Comparison of ENCODE assay signal across 8 cellular contexts in the genomic region with DNA sequence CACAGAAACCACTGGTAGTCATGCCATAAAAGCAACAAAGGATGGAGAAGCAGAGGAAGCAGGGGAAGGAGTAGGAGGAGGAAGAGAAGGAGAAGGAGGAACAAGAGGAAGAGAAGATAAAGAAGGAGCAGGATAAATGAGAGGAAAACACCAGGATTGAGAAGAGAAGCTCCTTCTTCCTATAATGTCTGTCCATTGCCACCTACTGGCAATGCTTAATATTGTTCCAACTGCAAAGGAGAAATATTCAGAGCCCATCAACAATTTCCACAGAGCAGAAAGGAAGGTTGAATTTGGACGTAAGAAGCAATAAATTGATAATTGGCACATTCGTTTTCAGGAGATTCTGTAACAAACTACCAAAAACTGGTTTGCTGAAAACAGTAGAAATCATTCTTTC.
A peak's percentile ranks its signal among the peaks of the same experiment; 100 is the strongest.
DNase-seq lines count a peak whose midpoint lies in the region; ATAC-seq and TF ChIP-seq lines count a peak whose summit lies in the region.

No MANE protein-coding gene starts in this region.

- H3K4me3 ChIP-seq in GM12875 (ENCODE audit: low read depth, low read length) (no peak overlapping the region), epithelial cell of esophagus (ENCODE audit: low read length) (no peak overlapping the region), smooth muscle cell (no peak overlapping the region)

- no peaks in the 10 kb centered on the region for H3K4me1 ChIP-seq in smooth muscle cell (ENCODE audit: low read depth)

- H3F3A ChIP-seq in smooth muscle cell (ENCODE audit: low read depth), result no peaks in the 10 kb centered on the region

- no peaks in the 10 kb centered on the region for H3K79me2 ChIP-seq in smooth muscle cell (ENCODE audit: low read depth)

- DNase-seq in A172 (ENCODE audit: low spot score), result peak; percentile 49
- DNase-seq in NCI-H460 (ENCODE audit: extremely low read depth, low read depth), result peak; percentile 46
- peak; percentile 55 for DNase-seq in epithelial cell of esophagus (ENCODE audit: low read depth)
- no peak for DNase-seq in smooth muscle cell (lab: John Stamatoyannopoulos, UW; ENCODE audit: unreplicated experiment)
- no peak for DNase-seq in activated T-cell treated with anti-CD3 and anti-CD28 coated beads, Interleukin-2, amount 50 U/mL, for 72 hours
- no peak for DNase-seq in activated CD4-positive, CD25-positive, alpha-beta regulatory T cell treated with anti-CD3 and anti-CD28 coated beads, Interleukin-2, amount 50 U/mL, for 72 hours

- no peaks in the 10 kb centered on the region for H3K27me3 ChIP-seq in smooth muscle cell (ENCODE audit: low read depth)

- H3K36me3 Mint-ChIP-seq in activated T-helper 17 cell treated with anti-CD3 and anti-CD28 coated beads, Interleukin-2, amount 50 U/mL, for 72 hours (ENCODE audit: low read depth), result no peaks in the 10 kb centered on the region
- H3K36me3 Mint-ChIP-seq in activated T-cell treated with anti-CD3 and anti-CD28 coated beads, Interleukin-2, amount 50 U/mL, for 72 hours (ENCODE audit: insufficient read depth in 2 of 2), result no peaks in the 10 kb centered on the region

- H2AFZ ChIP-seq in smooth muscle cell (ENCODE audit: low read depth), result peak overlapping the region; percentile 14

- no peaks in the 10 kb centered on the region for H3K4me1 Mint-ChIP-seq in activated T-helper 17 cell treated with anti-CD3 and anti-CD28 coated beads, Interleukin-2, amount 50 U/mL, for 72 hours
- no peaks in the 10 kb centered on the region for H3K4me1 Mint-ChIP-seq in activated T-cell treated with anti-CD3 and anti-CD28 coated beads, Interleukin-2, amount 50 U/mL, for 72 hours (ENCODE audit: low read depth)

- no peak for ATAC-seq in activated T-helper 17 cell treated with anti-CD3 and anti-CD28 coated beads, Interleukin-2, amount 50 U/mL, for 72 hours (replicated peaks)
- no peak for ATAC-seq in activated T-cell treated with anti-CD3 and anti-CD28 coated beads, Interleukin-2, amount 50 U/mL, for 72 hours (replicated peaks in 1 of 2)

- no peaks in the 10 kb centered on the region for H3K36me3 ChIP-seq in smooth muscle cell (ENCODE audit: low read depth)

- H3K27me3 Mint-ChIP-seq in activated T-helper 17 cell treated with anti-CD3 and anti-CD28 coated beads, Interleukin-2, amount 50 U/mL, for 72 hours, result no peaks in the 10 kb centered on the region
- no peaks in the 10 kb centered on the region for H3K27me3 Mint-ChIP-seq in activated T-cell treated with anti-CD3 and anti-CD28 coated beads, Interleukin-2, amount 50 U/mL, for 72 hours (ENCODE audit: low read depth)

- no peak overlapping the region for H3K27ac Mint-ChIP-seq in activated T-helper 17 cell treated with anti-CD3 and anti-CD28 coated beads, Interleukin-2, amount 50 U/mL, for 72 hours
- H3K27ac Mint-ChIP-seq in activated T-cell treated with anti-CD3 and anti-CD28 coated beads, Interleukin-2, amount 50 U/mL, for 72 hours, result no peak overlapping the region

- TF ChIP-seq CTCF in GM12875 (IDR thresholded peaks at IDR 0.05; ENCODE audit: borderline replicate concordance, insufficient read depth, low read depth, low read length) (peak; percentile 20; the same call in 1 of the 2 replicates), epithelial cell of esophagus (IDR thresholded peaks at IDR 0.05; ENCODE audit: insufficient read depth, low read depth, low read length, missing control alignments) (peak; percentile 76), smooth muscle cell (IDR thresholded peaks at IDR 0.05; ENCODE audit: borderline replicate concordance, insufficient read depth, poor library complexity, severe bottlenecking) (peak; percentile 65)

- no peaks in the 10 kb centered on the region for H4K20me1 ChIP-seq in smooth muscle cell (ENCODE audit: low read depth)

- H3K4me2 ChIP-seq in smooth muscle cell, result no peak overlapping the region

- no peaks in the 10 kb centered on the region for H3K9me3 ChIP-seq in smooth muscle cell (replicated peaks; ENCODE audit: low read depth)

- H3K4me3 Mint-ChIP-seq in activated T-helper 17 cell treated with anti-CD3 and anti-CD28 coated beads, Interleukin-2, amount 50 U/mL, for 72 hours, result no peak overlapping the region
- no peak overlapping the region for H3K4me3 Mint-ChIP-seq in activated T-cell treated with anti-CD3 and anti-CD28 coated beads, Interleukin-2, amount 50 U/mL, for 72 hours

- WGBS in smooth muscle cell (ENCODE audit: low lambda C conversion rate), result 30% methylated on average over 2 of the region's 2 CpGs

- no peak overlapping the region for H3K27ac ChIP-seq in smooth muscle cell (ENCODE audit: low read depth)

- no peak overlapping the region for H3K9ac ChIP-seq in smooth muscle cell (ENCODE audit: low read depth)

- H3K9me3 Mint-ChIP-seq in activated T-helper 17 cell treated with anti-CD3 and anti-CD28 coated beads, Interleukin-2, amount 50 U/mL, for 72 hours, result peaks cover 6% of the 10 kb centered on the region
- peaks cover 5 to 9% of the 10 kb centered on the region in 2 donors for H3K9me3 Mint-ChIP-seq in activated T-cell treated with anti-CD3 and anti-CD28 coated beads, Interleukin-2, amount 50 U/mL, for 72 hours

Comparison
In these comparisons a context has a peak if more than half of its experiments do, and no peak if none do; other contexts are left out.
1. DNase-seq: peak in A172 (single experiment), NCI-H460 (single experiment) and epithelial cell of esophagus (single experiment); none in smooth muscle cell (single experiment), activated T-cell treated with anti-CD3 and anti-CD28 coated beads, Interleukin-2, amount 50 U/mL, for 72 hours (0 of 2) and activated CD4-positive, CD25-positive, alpha-beta regulatory T cell treated with anti-CD3 and anti-CD28 coated beads, Interleukin-2, amount 50 U/mL, for 72 hours (single experiment).
2. CTCF ChIP-seq: peak in every context shown above with its lines; median percentile 76 in epithelial cell of esophagus; 65 in smooth muscle cell; 20 in GM12875.